Comparison of ENCODE assay signal across 1 cellular context in the genomic region with DNA sequence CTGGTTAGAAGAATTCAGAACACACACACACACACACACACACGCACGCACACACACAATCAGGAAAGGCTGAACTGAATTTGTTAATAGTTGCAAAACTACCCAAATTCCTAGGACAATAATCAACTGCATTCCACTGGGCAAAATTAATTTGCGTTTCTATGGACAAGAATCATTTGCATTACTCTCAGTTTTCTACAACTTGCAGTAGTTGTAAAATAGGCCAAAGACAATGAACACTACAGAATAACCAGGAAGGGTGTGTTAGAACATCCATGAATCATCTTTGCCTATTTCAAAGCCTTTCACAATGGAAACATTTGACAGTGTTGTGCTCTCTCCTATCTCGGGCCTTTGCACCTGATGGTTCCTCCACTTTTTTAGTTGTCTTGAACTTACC.
TF ChIP-seq lines count a peak whose summit lies in the region.

No MANE protein-coding gene starts in this region.

TF ChIP-seq in H1, 55 proteins besides CTCF, POLR2A, EP300 and RAD21 (continued from another document):
- TF ChIP-seq, protein P1, sequence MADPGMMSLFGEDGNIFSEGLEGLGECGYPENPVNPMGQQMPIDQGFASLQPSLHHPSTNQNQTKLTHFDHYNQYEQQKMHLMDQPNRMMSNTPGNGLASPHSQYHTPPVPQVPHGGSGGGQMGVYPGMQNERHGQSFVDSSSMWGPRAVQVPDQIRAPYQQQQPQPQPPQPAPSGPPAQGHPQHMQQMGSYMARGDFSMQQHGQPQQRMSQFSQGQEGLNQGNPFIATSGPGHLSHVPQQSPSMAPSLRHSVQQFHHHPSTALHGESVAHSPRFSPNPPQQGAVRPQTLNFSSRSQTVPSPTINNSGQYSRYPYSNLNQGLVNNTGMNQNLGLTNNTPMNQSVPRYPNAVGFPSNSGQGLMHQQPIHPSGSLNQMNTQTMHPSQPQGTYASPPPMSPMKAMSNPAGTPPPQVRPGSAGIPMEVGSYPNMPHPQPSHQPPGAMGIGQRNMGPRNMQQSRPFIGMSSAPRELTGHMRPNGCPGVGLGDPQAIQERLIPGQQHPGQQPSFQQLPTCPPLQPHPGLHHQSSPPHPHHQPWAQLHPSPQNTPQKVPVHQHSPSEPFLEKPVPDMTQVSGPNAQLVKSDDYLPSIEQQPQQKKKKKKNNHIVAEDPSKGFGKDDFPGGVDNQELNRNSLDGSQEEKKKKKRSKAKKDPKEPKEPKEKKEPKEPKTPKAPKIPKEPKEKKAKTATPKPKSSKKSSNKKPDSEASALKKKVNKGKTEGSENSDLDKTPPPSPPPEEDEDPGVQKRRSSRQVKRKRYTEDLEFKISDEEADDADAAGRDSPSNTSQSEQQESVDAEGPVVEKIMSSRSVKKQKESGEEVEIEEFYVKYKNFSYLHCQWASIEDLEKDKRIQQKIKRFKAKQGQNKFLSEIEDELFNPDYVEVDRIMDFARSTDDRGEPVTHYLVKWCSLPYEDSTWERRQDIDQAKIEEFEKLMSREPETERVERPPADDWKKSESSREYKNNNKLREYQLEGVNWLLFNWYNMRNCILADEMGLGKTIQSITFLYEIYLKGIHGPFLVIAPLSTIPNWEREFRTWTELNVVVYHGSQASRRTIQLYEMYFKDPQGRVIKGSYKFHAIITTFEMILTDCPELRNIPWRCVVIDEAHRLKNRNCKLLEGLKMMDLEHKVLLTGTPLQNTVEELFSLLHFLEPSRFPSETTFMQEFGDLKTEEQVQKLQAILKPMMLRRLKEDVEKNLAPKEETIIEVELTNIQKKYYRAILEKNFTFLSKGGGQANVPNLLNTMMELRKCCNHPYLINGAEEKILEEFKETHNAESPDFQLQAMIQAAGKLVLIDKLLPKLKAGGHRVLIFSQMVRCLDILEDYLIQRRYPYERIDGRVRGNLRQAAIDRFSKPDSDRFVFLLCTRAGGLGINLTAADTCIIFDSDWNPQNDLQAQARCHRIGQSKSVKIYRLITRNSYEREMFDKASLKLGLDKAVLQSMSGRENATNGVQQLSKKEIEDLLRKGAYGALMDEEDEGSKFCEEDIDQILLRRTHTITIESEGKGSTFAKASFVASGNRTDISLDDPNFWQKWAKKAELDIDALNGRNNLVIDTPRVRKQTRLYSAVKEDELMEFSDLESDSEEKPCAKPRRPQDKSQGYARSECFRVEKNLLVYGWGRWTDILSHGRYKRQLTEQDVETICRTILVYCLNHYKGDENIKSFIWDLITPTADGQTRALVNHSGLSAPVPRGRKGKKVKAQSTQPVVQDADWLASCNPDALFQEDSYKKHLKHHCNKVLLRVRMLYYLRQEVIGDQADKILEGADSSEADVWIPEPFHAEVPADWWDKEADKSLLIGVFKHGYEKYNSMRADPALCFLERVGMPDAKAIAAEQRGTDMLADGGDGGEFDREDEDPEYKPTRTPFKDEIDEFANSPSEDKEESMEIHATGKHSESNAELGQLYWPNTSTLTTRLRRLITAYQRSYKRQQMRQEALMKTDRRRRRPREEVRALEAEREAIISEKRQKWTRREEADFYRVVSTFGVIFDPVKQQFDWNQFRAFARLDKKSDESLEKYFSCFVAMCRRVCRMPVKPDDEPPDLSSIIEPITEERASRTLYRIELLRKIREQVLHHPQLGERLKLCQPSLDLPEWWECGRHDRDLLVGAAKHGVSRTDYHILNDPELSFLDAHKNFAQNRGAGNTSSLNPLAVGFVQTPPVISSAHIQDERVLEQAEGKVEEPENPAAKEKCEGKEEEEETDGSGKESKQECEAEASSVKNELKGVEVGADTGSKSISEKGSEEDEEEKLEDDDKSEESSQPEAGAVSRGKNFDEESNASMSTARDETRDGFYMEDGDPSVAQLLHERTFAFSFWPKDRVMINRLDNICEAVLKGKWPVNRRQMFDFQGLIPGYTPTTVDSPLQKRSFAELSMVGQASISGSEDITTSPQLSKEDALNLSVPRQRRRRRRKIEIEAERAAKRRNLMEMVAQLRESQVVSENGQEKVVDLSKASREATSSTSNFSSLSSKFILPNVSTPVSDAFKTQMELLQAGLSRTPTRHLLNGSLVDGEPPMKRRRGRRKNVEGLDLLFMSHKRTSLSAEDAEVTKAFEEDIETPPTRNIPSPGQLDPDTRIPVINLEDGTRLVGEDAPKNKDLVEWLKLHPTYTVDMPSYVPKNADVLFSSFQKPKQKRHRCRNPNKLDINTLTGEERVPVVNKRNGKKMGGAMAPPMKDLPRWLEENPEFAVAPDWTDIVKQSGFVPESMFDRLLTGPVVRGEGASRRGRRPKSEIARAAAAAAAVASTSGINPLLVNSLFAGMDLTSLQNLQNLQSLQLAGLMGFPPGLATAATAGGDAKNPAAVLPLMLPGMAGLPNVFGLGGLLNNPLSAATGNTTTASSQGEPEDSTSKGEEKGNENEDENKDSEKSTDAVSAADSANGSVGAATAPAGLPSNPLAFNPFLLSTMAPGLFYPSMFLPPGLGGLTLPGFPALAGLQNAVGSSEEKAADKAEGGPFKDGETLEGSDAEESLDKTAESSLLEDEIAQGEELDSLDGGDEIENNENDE (IDR thresholded peaks at IDR 0.05; ENCODE audit: insufficient replicate concordance, low read length) = no peak
- TF ChIP-seq SIX5 (IDR thresholded peaks at IDR 0.05; ENCODE audit: low read depth, low read length) (no peak), POU5F1 (IDR thresholded peaks at IDR 0.05; ENCODE audit: low read depth, low read length) (no peak), CBX5 (IDR thresholded peaks at IDR 0.05; ENCODE audit: low read depth, low read length) (no peak), TEAD4 (IDR thresholded peaks at IDR 0.05; ENCODE audit: low read depth, low read length) (no peak), CHD2 (IDR thresholded peaks at IDR 0.05; ENCODE audit: low read length) (no peak), FOSL1 (IDR thresholded peaks at IDR 0.05; ENCODE audit: insufficient read depth, low read depth, low read length) (no peak), CHD1 (IDR thresholded peaks at IDR 0.05; ENCODE audit: low read depth, low read length) (no peak), CREB1 (IDR thresholded peaks at IDR 0.05) (no peak), HDAC2 (IDR thresholded peaks at IDR 0.05; ENCODE audit: borderline replicate concordance in 1 of 2, low read depth in 2 of 2, low read length in 2 of 2) (no peak), GABPA (IDR thresholded peaks at IDR 0.05; ENCODE audit: borderline replicate concordance, insufficient read depth, low read length) (no peak), NANOG (IDR thresholded peaks at IDR 0.05; ENCODE audit: insufficient read depth, low read depth, low read length, poor library complexity, severe bottlenecking) (no peak), ATF2 (IDR thresholded peaks at IDR 0.05; ENCODE audit: low read length) (no peak), ATF3 (IDR thresholded peaks at IDR 0.05; ENCODE audit: insufficient read depth, low read depth, low read length) (no peak), SP4 (IDR thresholded peaks at IDR 0.05; ENCODE audit: low read length) (no peak), BRCA1 (IDR thresholded peaks at IDR 0.05; ENCODE audit: low read depth, low read length) (no peak)
